In the genomic region with DNA sequence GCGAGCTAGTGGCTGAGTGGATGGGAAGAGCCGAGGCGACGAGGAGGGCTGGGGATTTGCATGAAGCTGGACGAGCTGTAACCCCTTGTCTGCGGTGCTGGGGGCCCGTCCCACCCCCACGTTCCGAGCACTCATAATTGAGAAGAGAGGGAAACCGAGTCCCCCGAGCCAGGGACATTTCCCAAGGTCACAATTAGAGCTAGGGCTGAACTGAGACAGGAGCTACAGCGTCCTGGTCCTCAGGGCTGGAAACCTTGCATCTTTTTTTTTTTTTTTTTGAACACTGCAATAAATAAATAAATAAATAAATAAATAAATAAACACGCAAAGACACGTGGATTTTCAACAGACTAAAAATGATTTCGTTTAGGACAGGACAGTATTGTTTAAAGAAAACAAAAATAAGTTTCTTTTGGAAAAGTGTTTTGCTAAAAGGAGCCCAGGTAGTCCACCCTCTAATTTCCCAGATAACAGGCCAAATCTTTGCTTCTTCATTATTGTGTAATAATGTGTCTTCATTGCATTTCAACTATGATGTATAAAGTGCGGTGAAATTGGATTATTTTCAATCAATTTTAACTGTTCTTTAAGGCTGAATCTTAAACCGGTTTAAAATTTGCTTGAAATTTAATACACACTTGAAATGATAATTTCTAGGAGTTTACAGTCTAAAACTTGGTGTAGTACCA, we compare ENCODE assay signal across 9 cellular contexts. TPM values are rescaled to one million over a fixed set of nuclear protein-coding genes. Genes with fewer than 3 reads are reported as not detected.
DNase-seq lines count a peak whose midpoint lies in the region; ATAC-seq and TF ChIP-seq lines count a peak whose summit lies in the region.
"Had no signal": no experiment of that assay in that cellular context is flagged by ENCODE, and none has a peak within 500 bp of the region (broad histone marks: within the 10 kb centered on the region; RNA-seq: fewer than 3 reads in every experiment).

No MANE protein-coding gene starts in this region.

- TF ChIP-seq EP300 in upper lobe of left lung (IDR thresholded peaks at IDR 0.05): no peak

- H3K9me3 Mint-ChIP-seq in CD4-positive, alpha-beta memory T cell: no peaks in the 10 kb centered on the region

- CTCF ChIA-PET in CD4-positive, alpha-beta memory T cell (lab: Charles Lee; ENCODE audit: partially characterized antibody): interaction anchor here (0.7 to 2.6 kb wide), 2 partner anchors 10 to 89 kb away, joined by 3 to 30 read pairs; a partner anchor contains a TSS

- H3K36me3 ChIP-seq in CD4-positive, alpha-beta memory T cell (ENCODE audit: insufficient read depth, low read length): no peaks in the 10 kb centered on the region
- H3K36me3 ChIP-seq in KMS-11 (ENCODE audit: insufficient read depth) (no peaks in the 10 kb centered on the region), mesodermal cell (ENCODE audit: control insufficient read depth, insufficient read depth, low read length) (no peaks in the 10 kb centered on the region), upper lobe of left lung (no peaks in the 10 kb centered on the region)

- intact Hi-C loops in CD4-positive, alpha-beta memory T cell (cut with micrococcal nuclease): loop anchor here (2.0 to 5.0 kb wide), 3 partner anchors 67 to 703 kb away; a partner anchor contains a TSS

- H3K9me3 ChIP-seq in CD4-positive, alpha-beta memory T cell (ENCODE audit: control insufficient read depth in 1 of 2, low read length in 2 of 2): no peaks in the 10 kb centered on the region
- H3K9me3 ChIP-seq in mesodermal cell (ENCODE audit: control insufficient read depth, low read length) (no peaks in the 10 kb centered on the region), upper lobe of left lung (no peaks in the 10 kb centered on the region)

- peaks cover 0 to 9% of the 10 kb centered on the region in 2 donors for H3K36me3 Mint-ChIP-seq in CD4-positive, alpha-beta memory T cell

- H3K27ac ChIP-seq in CD4-positive, alpha-beta memory T cell (ENCODE audit: low read depth, low read length): peak overlapping the region; percentile 92
- H3K27ac ChIP-seq in KMS-11 (peak overlapping the region; percentile 81; the same call in 1 of the 2 replicates), mesodermal cell (ENCODE audit: low read depth, low read length, severe bottlenecking) (peak overlapping the region; percentile 43), upper lobe of left lung (peak overlapping the region; percentile 69 to 87 (median 75))

- TF ChIP-seq POLR2A in upper lobe of left lung (IDR thresholded peaks at IDR 0.05): no peak

- peaks cover 7 to 15% (median 12%) of the 10 kb centered on the region in 4 donors for H3K4me1 Mint-ChIP-seq in CD4-positive, alpha-beta memory T cell

- ATAC-seq in upper lobe of left lung (ENCODE audit: low FRiP score in 2 of 2) (peak in 1 of 2 donors; percentile 42), HG03469 (IDR thresholded peaks at IDR 0.05; ENCODE audit: unreplicated experiment) (no peak)

- H3K27ac Mint-ChIP-seq in CD4-positive, alpha-beta memory T cell: peak overlapping the region; percentile 96 to 100 (median 99)

- no peak for TF ChIP-seq CTCF in KMS-11 (conservative IDR thresholded peaks at IDR 0.05; ENCODE audit: low read depth, low read length)
- TF ChIP-seq CTCF in cardiac fibroblast (IDR thresholded peaks at IDR 0.05; ENCODE audit: low read depth, low read length): peak; percentile 0
- TF ChIP-seq CTCF in upper lobe of left lung (IDR thresholded peaks at IDR 0.05): no peak

- H3K27me3 Mint-ChIP-seq in CD4-positive, alpha-beta memory T cell: no peaks in the 10 kb centered on the region

- peak overlapping the region; percentile 97 to 98 for H3K4me3 ChIP-seq in CD4-positive, alpha-beta memory T cell (ENCODE audit: low read length in 2 of 2)
- peak overlapping the region; percentile 77 for H3K4me3 ChIP-seq in KMS-11 (IDR thresholded peaks at IDR 0.05; ENCODE audit: insufficient read depth, low read depth, low read length)
- H3K4me3 ChIP-seq in cardiac fibroblast (replicated peaks in 1 of 2; ENCODE audit: low read depth in 2 of 2, low read length in 2 of 2): peak overlapping the region; percentile 56 to 88
- H3K4me3 ChIP-seq in mesodermal cell (ENCODE audit: extremely low read depth, insufficient read depth, low read length, poor library complexity, severe bottlenecking): peak overlapping the region; percentile 66
- H3K4me3 ChIP-seq in upper lobe of left lung: peak overlapping the region; percentile 54 to 98 (median 66)

- H3K4me2 ChIP-seq in KMS-11: peak overlapping the region; percentile 85

- H4K20me1 ChIP-seq in KMS-11 (ENCODE audit: insufficient read depth): no peaks in the 10 kb centered on the region

- H2AFZ ChIP-seq in KMS-11 (ENCODE audit: low read depth): peak overlapping the region; percentile 82

- H3K79me2 ChIP-seq in KMS-11 (ENCODE audit: insufficient read depth, low read depth): no peaks in the 10 kb centered on the region

- H3K9ac ChIP-seq in KMS-11: peak overlapping the region; percentile 77

- peaks cover 7% of the 10 kb centered on the region for H3K4me1 ChIP-seq in CD4-positive, alpha-beta memory T cell (ENCODE audit: insufficient read depth, low read length)
- H3K4me1 ChIP-seq in KMS-11 (ENCODE audit: low read depth, poor library complexity, severe bottlenecking) (peaks cover 9% of the 10 kb centered on the region), mesodermal cell (ENCODE audit: control insufficient read depth, insufficient read depth, low read length, poor library complexity, severe bottlenecking) (no peaks in the 10 kb centered on the region), upper lobe of left lung (peaks cover 3 to 13% (median 7%) of the 10 kb centered on the region in 4 donors)

- POLR2A ChIA-PET in CD4-positive, alpha-beta memory T cell (lab: Charles Lee; ENCODE audit: partially characterized antibody): interaction anchor here (0.6 to 1.3 kb wide), 4 partner anchors 11 to 1372 kb away, joined by 3 to 5 read pairs (median 4); a partner anchor contains a TSS

- H3K4me3 Mint-ChIP-seq in CD4-positive, alpha-beta memory T cell: peak overlapping the region; percentile 96 to 100 (median 98)

- DNase-seq in CD4-positive, alpha-beta memory T cell: peak in 1 of 5 donors; percentile 35
- DNase-seq in cardiac fibroblast (ENCODE audit: low read depth in 2 of 2) (peak in 1 of 2 donors; percentile 14), upper lobe of left lung (peak in 1 of 2 donors; percentile 77), NCI-H2107 treated with DMSO at 0.1 percent for 48 hours (lab: John Stamatoyannopoulos, UW; ENCODE audit: unreplicated experiment) (no peak)
- DNase-seq in central memory CD4-positive, alpha-beta T cell: no peak

- 1 to 4% methylated on average over 11 of the region's 17 CpGs for WGBS in mesodermal cell (ENCODE audit: insufficient coverage in 2 of 2), 2 experiments
- WGBS in upper lobe of left lung, 2 donors: 10 to 12% methylated on average over 15 to 17 of the region's 17 CpGs

- H3K27me3 ChIP-seq in CD4-positive, alpha-beta memory T cell (ENCODE audit: insufficient read depth, low read length): no peaks in the 10 kb centered on the region
- H3K27me3 ChIP-seq in KMS-11 (ENCODE audit: insufficient read depth, low read depth) (no peaks in the 10 kb centered on the region), upper lobe of left lung (no peaks in the 10 kb centered on the region)

RNA-seq across cellular contexts. Expression of a gene that starts 1.0 kb away (rescaled TPM):
- total RNA-seq in CD4-positive, alpha-beta memory T cell: 1 to 10 TPM; 4.5 to 5.3 TPM
- 1 to 10 TPM in 1 of 2 donors, under 1 TPM in 1; 0.88 to 2.8 TPM for polyA plus RNA-seq in CD4-positive, alpha-beta memory T cell
- polyA plus RNA-seq in mesodermal cell (2013, experiment 1 of 2): 5.9 TPM
- 5.9 TPM for polyA plus RNA-seq in mesodermal cell (2013, experiment 2 of 2)
- total RNA-seq in upper lobe of left lung: 10 to 100 TPM in 1 of 6 donors, 1 to 10 TPM in 3, under 1 TPM in 1, not detected in 1; 0.91 to 15.6 (median 3.0) TPM
- total RNA-seq: LHCN-M2 had no signal

RNA-seq across cellular contexts. Expression of a gene that starts 11.5 kb away (rescaled TPM):
- total RNA-seq in CD4-positive, alpha-beta memory T cell: 10 to 100 TPM; 18.6 to 19.3 TPM
- 10 to 100 TPM; 15.9 to 16.8 TPM for polyA plus RNA-seq in CD4-positive, alpha-beta memory T cell
- polyA plus RNA-seq in mesodermal cell (2013, experiment 1 of 2): 18.9 TPM
- polyA plus RNA-seq in mesodermal cell (2013, experiment 2 of 2): 17.1 TPM
- 10 to 100 TPM in 4 of 6 donors, 1 to 10 TPM in 2; 3.4 to 16.5 (median 13.4) TPM for total RNA-seq in upper lobe of left lung
